1 cellular context compared by ENCODE assay signal in genomic region chr3:100213891-100214573, GRCh38.
TF ChIP-seq lines count a peak whose summit lies in the region.

No MANE protein-coding gene starts in this region.

TF ChIP-seq in H1, 55 proteins besides CTCF, POLR2A, EP300 and RAD21:
- TF ChIP-seq CBX5 (IDR thresholded peaks at IDR 0.05; ENCODE audit: low read depth, low read length), result no peak
- TF ChIP-seq NRF1 (IDR thresholded peaks at IDR 0.05; ENCODE audit: low read depth, low read length), result no peak
- no peak for TF ChIP-seq KDM4A (IDR thresholded peaks at IDR 0.05; ENCODE audit: low read depth, low read length, severe bottlenecking)
- TF ChIP-seq JUN (IDR thresholded peaks at IDR 0.05; ENCODE audit: low read depth, low read length), result no peak
- TF ChIP-seq SIX5 (IDR thresholded peaks at IDR 0.05; ENCODE audit: low read depth, low read length), result no peak
- no peak for TF ChIP-seq POLR2AphosphoS5 (IDR thresholded peaks at IDR 0.05; ENCODE audit: low read depth, low read length)
- no peak for TF ChIP-seq YY1 (IDR thresholded peaks at IDR 0.05; ENCODE audit: low read depth, low read length)
- TF ChIP-seq SP1 (IDR thresholded peaks at IDR 0.05; ENCODE audit: low read depth, low read length), result no peak
- TF ChIP-seq, protein P1, sequence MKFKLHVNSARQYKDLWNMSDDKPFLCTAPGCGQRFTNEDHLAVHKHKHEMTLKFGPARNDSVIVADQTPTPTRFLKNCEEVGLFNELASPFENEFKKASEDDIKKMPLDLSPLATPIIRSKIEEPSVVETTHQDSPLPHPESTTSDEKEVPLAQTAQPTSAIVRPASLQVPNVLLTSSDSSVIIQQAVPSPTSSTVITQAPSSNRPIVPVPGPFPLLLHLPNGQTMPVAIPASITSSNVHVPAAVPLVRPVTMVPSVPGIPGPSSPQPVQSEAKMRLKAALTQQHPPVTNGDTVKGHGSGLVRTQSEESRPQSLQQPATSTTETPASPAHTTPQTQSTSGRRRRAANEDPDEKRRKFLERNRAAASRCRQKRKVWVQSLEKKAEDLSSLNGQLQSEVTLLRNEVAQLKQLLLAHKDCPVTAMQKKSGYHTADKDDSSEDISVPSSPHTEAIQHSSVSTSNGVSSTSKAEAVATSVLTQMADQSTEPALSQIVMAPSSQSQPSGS (IDR thresholded peaks at IDR 0.05; ENCODE audit: low read length), result no peak
- TF ChIP-seq HDAC6 (IDR thresholded peaks at IDR 0.05; ENCODE audit: low read depth, low read length), result no peak
- TF ChIP-seq BRCA1 (IDR thresholded peaks at IDR 0.05; ENCODE audit: low read depth, low read length), result no peak
- TF ChIP-seq, protein P2, sequence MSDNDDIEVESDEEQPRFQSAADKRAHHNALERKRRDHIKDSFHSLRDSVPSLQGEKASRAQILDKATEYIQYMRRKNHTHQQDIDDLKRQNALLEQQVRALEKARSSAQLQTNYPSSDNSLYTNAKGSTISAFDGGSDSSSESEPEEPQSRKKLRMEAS (IDR thresholded peaks at IDR 0.05), result no peak
